In genomic region chr19:58554494-58555368, GRCh38 we compare ENCODE assay signal across 8 cellular contexts.
A peak's percentile ranks its signal among the peaks of the same experiment; 100 is the strongest.
DNase-seq lines count a peak whose midpoint lies in the region; ATAC-seq lines count a peak whose summit lies in the region.

TSS of gene CHMP2A (minus strand) at chr19:58555105. CDS start at chr19:58554212, 893 bp downstream.

- peak; percentile 22 for ATAC-seq in GM18861 (IDR thresholded peaks at IDR 0.05; ENCODE audit: unreplicated experiment)
- ATAC-seq in HG03439 (IDR thresholded peaks at IDR 0.05; ENCODE audit: unreplicated experiment) = peak; percentile 34
- peak; percentile 47 for ATAC-seq in memory B cell (ENCODE audit: low read depth)
- no peak for ATAC-seq in GM21367 (IDR thresholded peaks at IDR 0.05; ENCODE audit: unreplicated experiment)

- no peaks in the 10 kb centered on the region for H3K9me3 Mint-ChIP-seq in memory B cell

- DNase-seq in activated CD4-positive, alpha-beta T cell treated with anti-CD3 and anti-CD28 coated beads, Interleukin-2, amount 50 U/mL, for 1 hour = peak; percentile 97
- peak; percentile 97 for DNase-seq in effector CD4-positive, alpha-beta T cell
- peak; percentile 95 to 97 for DNase-seq in memory B cell (ENCODE audit: low spot score in 2 of 2)
- peak; percentile 98 for DNase-seq in stimulated activated CD8-positive, alpha-beta memory T cell treated with anti-CD3 and anti-CD28 coated beads, Interleukin-12 subunit alpha, Interleukin-12 subunit beta, amount 100 ng/mL, for 4 hours (ENCODE audit: low read depth)
- DNase-seq in midbrain (lab: John Stamatoyannopoulos, UW) = no peak

- peak within 1 kb of the TSS; percentile 99 for H3K4me3 Mint-ChIP-seq in memory B cell

- no peaks in the 10 kb centered on the region for H3K27me3 Mint-ChIP-seq in memory B cell

- peaks cover 30% of the 10 kb centered on the region for H3K36me3 Mint-ChIP-seq in memory B cell

- peak within 1 kb of the TSS; percentile 99 for H3K27ac Mint-ChIP-seq in memory B cell

- H3K4me1 Mint-ChIP-seq in memory B cell = peaks cover 51% of the 10 kb centered on the region
